22 cellular contexts compared by ENCODE assay signal in the genomic region with DNA sequence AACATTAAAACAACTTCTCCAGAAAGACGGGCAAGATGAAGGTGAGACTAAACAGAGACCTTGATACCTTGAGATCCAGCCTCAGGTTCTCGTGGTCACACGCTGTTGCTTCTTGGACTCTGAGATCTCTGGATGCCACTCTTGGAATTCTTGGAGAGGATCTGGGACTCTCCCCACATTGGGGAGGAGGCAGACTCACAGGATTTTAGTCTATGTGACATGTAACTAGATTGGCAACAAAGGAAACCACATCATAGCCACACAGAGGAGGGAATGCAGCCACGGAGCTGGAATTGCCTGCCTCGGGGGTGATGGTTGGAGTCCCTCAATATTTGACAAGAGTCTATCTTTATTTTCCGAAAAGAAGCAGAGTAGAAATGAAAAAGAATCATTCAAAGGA.
DNase-seq lines count a peak whose midpoint lies in the region; ATAC-seq and TF ChIP-seq lines count a peak whose summit lies in the region.
"Had no signal": no experiment of that assay in that cellular context is flagged by ENCODE, and none has a peak within 500 bp of the region (broad histone marks: within the 10 kb centered on the region; RNA-seq: fewer than 3 reads in every experiment).

No MANE protein-coding gene starts in this region.

- peaks cover 8% of the 10 kb centered on the region for H3K36me3 Mint-ChIP-seq in glutamatergic neuron (ENCODE audit: unreplicated experiment)
- H3K36me3 Mint-ChIP-seq: activated naive CD4-positive, alpha-beta T cell treated with anti-CD3 and anti-CD28 coated beads, Interleukin-2, amount 50 U/mL, for 24 hours; CD8-positive, alpha-beta memory T cell had no signal

- peaks cover 28% of the 10 kb centered on the region for H3K4me1 Mint-ChIP-seq in glutamatergic neuron (ENCODE audit: low read depth, unreplicated experiment)
- H3K4me1 Mint-ChIP-seq: activated naive CD4-positive, alpha-beta T cell treated with anti-CD3 and anti-CD28 coated beads, Interleukin-2, amount 50 U/mL, for 24 hours; CD8-positive, alpha-beta memory T cell had no signal

- intact Hi-C loops in left cardiac atrium (cut with DNase I) = no loop called here

- H3K9me3 Mint-ChIP-seq in glutamatergic neuron (ENCODE audit: unreplicated experiment) = peaks cover 11% of the 10 kb centered on the region
- H3K9me3 Mint-ChIP-seq: activated naive CD4-positive, alpha-beta T cell treated with anti-CD3 and anti-CD28 coated beads, Interleukin-2, amount 50 U/mL, for 24 hours had no signal

- TF ChIP-seq POLR2A in GM18505 (IDR thresholded peaks at IDR 0.05; ENCODE audit: borderline replicate concordance, extremely low read depth, insufficient read depth, insufficient read length) = no peak

- H3K27ac ChIP-seq in cardiac muscle cell (peak overlapping the region; percentile 13), osteoblast (ENCODE audit: low read depth, low read length) (peak overlapping the region; percentile 96)
- H3K27ac ChIP-seq: left lung, pancreas, spleen had no signal

- TF ChIP-seq CTCF in cardiac muscle cell (IDR thresholded peaks at IDR 0.05; ENCODE audit: low read depth, low read length) (no peak), glutamatergic neuron (IDR thresholded peaks at IDR 0.05; ENCODE audit: partially characterized antibody, unreplicated experiment) (no peak), osteoblast (IDR thresholded peaks at IDR 0.05; ENCODE audit: extremely low read depth, low read depth, low read length) (no peak), BE2C (IDR thresholded peaks at IDR 0.05; ENCODE audit: low read depth, low read length) (no peak)

- H2AFZ ChIP-seq in osteoblast (ENCODE audit: low read length) = peak overlapping the region; percentile 49

- DNase-seq in cardiac muscle cell (ENCODE audit: low read depth in 1 of 2, low spot score in 1 of 2) = no peak
- no peak for DNase-seq in left cardiac atrium
- no peak for DNase-seq in glutamatergic neuron
- DNase-seq in osteoblast (ENCODE audit: insufficient read length, low spot score, missing footprints) = no peak
- no peak for DNase-seq in BE2C
- DNase-seq: activated CD4-positive, alpha-beta T cell treated with anti-CD3 and anti-CD28 coated beads, Interleukin-2, amount 50 U/mL, for 4 hours; activated T-cell treated with anti-CD3 and anti-CD28 coated beads, Interleukin-2, amount 50 U/mL, for 1 hour; CD8-positive, alpha-beta memory T cell; DMS79 treated with DMSO at 0.1 percent for 48 hours; effector CD8-positive, alpha-beta T cell; left lung; NCI-H1436; spleen; SW 1271 had no signal

- no peaks in the 10 kb centered on the region for H3K27me3 ChIP-seq in cardiac muscle cell
- H3K27me3 ChIP-seq in osteoblast (ENCODE audit: insufficient read depth, low read length) = no peaks in the 10 kb centered on the region
- H3K27me3 ChIP-seq in BE2C = no peaks in the 10 kb centered on the region
- H3K27me3 ChIP-seq: left lung, pancreas, spleen, transverse colon had no signal

- H3K9me3 ChIP-seq in cardiac muscle cell (ENCODE audit: low read depth) (no peaks in the 10 kb centered on the region), osteoblast (ENCODE audit: low read depth, low read length) (no peaks in the 10 kb centered on the region), BE2C (no peaks in the 10 kb centered on the region; the same call in 1 of the 2 replicates)
- H3K9me3 ChIP-seq: left lung, pancreas, transverse colon had no signal

- H3K36me3 ChIP-seq in cardiac muscle cell = no peaks in the 10 kb centered on the region
- H3K36me3 ChIP-seq in osteoblast (ENCODE audit: insufficient read depth, low read length) = no peaks in the 10 kb centered on the region
- H3K36me3 ChIP-seq in BE2C = no peaks in the 10 kb centered on the region
- H3K36me3 ChIP-seq: left lung, pancreas, spleen, transverse colon had no signal

- no peak for ATAC-seq in left cardiac atrium
- ATAC-seq in GM18505 (IDR thresholded peaks at IDR 0.05; ENCODE audit: unreplicated experiment) = no peak
- ATAC-seq in HG03135 (IDR thresholded peaks at IDR 0.05; ENCODE audit: unreplicated experiment) = no peak
- no peak for ATAC-seq in HG02763 (IDR thresholded peaks at IDR 0.05; ENCODE audit: unreplicated experiment)
- ATAC-seq: HCT116, Panc1 had no signal

- no peak overlapping the region for H3K4me3 ChIP-seq in cardiac muscle cell
- H3K4me3 ChIP-seq in osteoblast (ENCODE audit: insufficient read depth, low read length) = peak overlapping the region; percentile 20
- H3K4me3 ChIP-seq in BE2C (ENCODE audit: low read depth, low read length) = no peak overlapping the region
- H3K4me3 ChIP-seq: left lung, pancreas, spleen, transverse colon had no signal

- H4K20me1 ChIP-seq in osteoblast (ENCODE audit: insufficient read depth, low read length) = no peaks in the 10 kb centered on the region

- peak overlapping the region; percentile 85 for H3K27ac Mint-ChIP-seq in glutamatergic neuron (ENCODE audit: unreplicated experiment)
- H3K27ac Mint-ChIP-seq: activated naive CD4-positive, alpha-beta T cell treated with anti-CD3 and anti-CD28 coated beads, Interleukin-2, amount 50 U/mL, for 24 hours; CD8-positive, alpha-beta memory T cell had no signal

- H3K4me2 ChIP-seq in osteoblast (ENCODE audit: insufficient read depth, low read length) = peak overlapping the region; percentile 81

- peak overlapping the region; percentile 74 for H3K4me3 Mint-ChIP-seq in glutamatergic neuron (ENCODE audit: unreplicated experiment)
- H3K4me3 Mint-ChIP-seq: activated naive CD4-positive, alpha-beta T cell treated with anti-CD3 and anti-CD28 coated beads, Interleukin-2, amount 50 U/mL, for 24 hours had no signal

- peaks cover 47% of the 10 kb centered on the region for H3K4me1 ChIP-seq in cardiac muscle cell (ENCODE audit: low read depth)
- peaks cover 22% of the 10 kb centered on the region for H3K4me1 ChIP-seq in osteoblast (ENCODE audit: insufficient read depth, low read length)
- peaks cover 31% of the 10 kb centered on the region for H3K4me1 ChIP-seq in BE2C
- H3K4me1 ChIP-seq: left lung, pancreas, spleen had no signal

- no peaks in the 10 kb centered on the region for H3K79me2 ChIP-seq in osteoblast (ENCODE audit: insufficient read depth, low read length)

- H3K27me3 Mint-ChIP-seq in glutamatergic neuron (ENCODE audit: unreplicated experiment) = peaks cover 7% of the 10 kb centered on the region
